19 cellular contexts compared by ENCODE assay signal in genomic region chr2:37544617-37545031, GRCh38.
DNase-seq lines count a peak whose midpoint lies in the region; ATAC-seq, FAIRE-seq and TF ChIP-seq lines count a peak whose summit lies in the region.
"Had no signal": no experiment of that assay in that cellular context is flagged by ENCODE, and none has a peak within 500 bp of the region (broad histone marks: within the 10 kb centered on the region; RNA-seq: fewer than 3 reads in every experiment).

No MANE protein-coding gene starts in this region.

- FAIRE-seq in GM12891 (lab: Jason Lieb, UNC): peak; percentile 59
- FAIRE-seq: A204.1, H1 had no signal

- H3K27me3 ChIP-seq in A673 (replicated peaks; ENCODE audit: insufficient read depth, low read depth, low read length, poor library complexity): no peaks in the 10 kb centered on the region
- H3K27me3 ChIP-seq in HAP-1 (ENCODE audit: low read depth): no peaks in the 10 kb centered on the region
- H3K27me3 ChIP-seq: SJSA1 had no signal

- H3K4me1 ChIP-seq in A673 (ENCODE audit: insufficient read depth, low read length, poor library complexity, severe bottlenecking) (peaks cover 13% of the 10 kb centered on the region), HAP-1 (peaks cover 7% of the 10 kb centered on the region)
- H3K4me1 ChIP-seq: SJSA1 had no signal

- in situ Hi-C loops in HAP-1 (cut with MboI; ENCODE audit: low sequenced_read_pairs): no loop called here

- TF ChIP-seq CTCF in A673 (conservative IDR thresholded peaks at IDR 0.05; ENCODE audit: low read depth, low read length): no peak

- no TSS peak for BruUV-seq in A673 (replicated peaks; lab: Mats Ljungman, UMichigan)

- no peak overlapping the region for H3K27ac ChIP-seq in A673 (ENCODE audit: low read depth, low read length, poor library complexity, severe bottlenecking)
- H3K27ac ChIP-seq: SJSA1 had no signal

- H3K9me3 ChIP-seq in A673 (ENCODE audit: low read depth, low read length, poor library complexity, severe bottlenecking): no peaks in the 10 kb centered on the region
- no peaks in the 10 kb centered on the region for H3K9me3 ChIP-seq in HAP-1
- H3K9me3 ChIP-seq: SJSA1 had no signal

- POLR2A ChIA-PET in A673 (lab: Charles Lee; ENCODE audit: low non-redundant PET): no interaction called here

- H3K36me3 ChIP-seq in A673 (ENCODE audit: insufficient read depth, low read length, poor library complexity, severe bottlenecking) (no peaks in the 10 kb centered on the region), HAP-1 (replicated peaks) (no peaks in the 10 kb centered on the region)
- H3K36me3 ChIP-seq: SJSA1 had no signal

- ATAC-seq in GM21619 (IDR thresholded peaks at IDR 0.05; ENCODE audit: unreplicated experiment): no peak

- DNase-seq in A673 (ENCODE audit: low spot score) (peak; percentile 38), GM12891 (ENCODE audit: insufficient read length, low spot score) (no peak), RPMI7951 (ENCODE audit: low read depth) (peak; percentile 65), kidney tubule cell (ENCODE audit: low spot score) (peak; percentile 73), HAP-1 (ENCODE audit: low spot score in 2 of 2) (no peak), NCI-H146 (lab: John Stamatoyannopoulos, UW) (no peak)
- DNase-seq in activated CD4-positive, CD25-positive, alpha-beta regulatory T cell treated with anti-CD3 and anti-CD28 coated beads, Interleukin-2, amount 50 U/mL, for 72 hours: no peak
- DNase-seq: CD4-positive, CD25-positive, alpha-beta regulatory T cell; EL; HFFc6; MM.1S; NCI-H1105; NCI-H1694 treated with DMSO at 0.1 percent for 48 hours; NCI-H226; NCI-H526 treated with DMSO at 0.1 percent for 48 hours had no signal

- H3K4me3 ChIP-seq in A673 (ENCODE audit: low read depth, low read length, poor library complexity, severe bottlenecking) (no peak overlapping the region), HAP-1 (no peak overlapping the region)
- H3K4me3 ChIP-seq: SJSA1 had no signal

- TF ChIP-seq POLR2A in GM12891 (IDR thresholded peaks at IDR 0.05; ENCODE audit: low read depth, low read length): no peak

- CTCF ChIA-PET in A673 (lab: Charles Lee): no interaction called here

- intact Hi-C loops in A673 (cut with micrococcal nuclease; ENCODE audit: unreplicated experiment): no loop called here

TF ChIP-seq in GM12891, 5 proteins besides CTCF, POLR2A, EP300 and RAD21:
- no peak for TF ChIP-seq POU2F2 (IDR thresholded peaks at IDR 0.05; ENCODE audit: low read depth, low read length)
- no peak for TF ChIP-seq SPI1 (IDR thresholded peaks at IDR 0.05; ENCODE audit: low read depth, low read length)
- no peak for TF ChIP-seq PAX5 (IDR thresholded peaks at IDR 0.05; ENCODE audit: insufficient read depth, low read length, severe bottlenecking)
- TF ChIP-seq TAF1 (IDR thresholded peaks at IDR 0.05; ENCODE audit: low read depth, low read length): no peak
- no peak for TF ChIP-seq POLR2AphosphoS5 (IDR thresholded peaks at IDR 0.05; ENCODE audit: low read depth, low read length)

Comparison
In these comparisons a context has a peak if more than half of its experiments do, and no peak if none do; other contexts are left out.
1. DNase-seq: peak in A673 (single experiment), RPMI7951 (single experiment) and kidney tubule cell (single experiment); none in GM12891 (single experiment), HAP-1 (0 of 2), NCI-H146 (single experiment) and activated CD4-positive, CD25-positive, alpha-beta regulatory T cell treated with anti-CD3 and anti-CD28 coated beads, Interleukin-2, amount 50 U/mL, for 72 hours (single experiment).